ENCODE assay signal across 11 cellular contexts in the genomic region with DNA sequence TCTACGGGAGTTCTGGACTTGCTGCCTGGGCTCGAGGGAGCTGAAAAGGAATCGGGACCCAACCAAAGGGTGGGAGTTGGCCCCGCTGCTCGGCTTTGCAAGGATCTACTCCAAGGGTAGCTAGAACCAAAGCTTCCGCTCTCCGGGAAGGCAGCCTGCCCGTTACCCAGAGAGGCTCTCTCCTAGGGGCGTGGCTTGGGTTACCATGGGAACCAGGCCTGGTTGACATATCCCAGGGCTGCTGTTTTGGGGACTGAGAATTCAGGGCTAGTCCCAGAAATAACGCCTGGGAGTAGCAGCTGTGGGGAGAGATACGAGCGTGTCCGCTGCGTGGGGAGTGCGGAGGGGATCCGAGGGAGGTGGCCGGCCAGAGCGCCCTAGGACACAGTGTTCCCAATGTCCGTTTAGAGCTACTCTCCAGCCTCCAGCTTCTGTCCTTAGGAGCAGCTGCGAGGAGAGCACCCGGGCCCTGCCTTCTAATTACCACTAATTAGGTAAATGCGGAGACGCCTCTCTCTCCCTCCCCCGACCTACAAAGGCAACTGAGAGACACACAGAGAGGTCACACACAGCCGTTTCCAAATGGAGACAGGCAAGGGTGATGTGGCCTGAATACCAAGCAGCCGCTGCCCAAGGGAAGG.
DNase-seq lines count a peak whose midpoint lies in the region; TF ChIP-seq lines count a peak whose summit lies in the region.
"Had no signal": no experiment of that assay in that cellular context is flagged by ENCODE, and none has a peak within 500 bp of the region (broad histone marks: within the 10 kb centered on the region; RNA-seq: fewer than 3 reads in every experiment).

No MANE protein-coding gene starts in this region.

- H3K27ac ChIP-seq in dorsolateral prefrontal cortex = peak overlapping the region in 38 of 59 donors; percentile 2 to 72 (median 46)
- H3K27ac ChIP-seq: upper lobe of right lung had no signal

- peak; percentile 67 for DNase-seq in NCI-H748 (lab: John Stamatoyannopoulos, UW; ENCODE audit: unreplicated experiment)
- DNase-seq in NCI-H748 treated with DMSO at 0.1 percent for 48 hours (lab: John Stamatoyannopoulos, UW) = no peak
- peak in 7 of 10 donors; percentile 45 to 72 (median 65) for DNase-seq in dorsolateral prefrontal cortex
- DNase-seq in inferior parietal cortex (ENCODE audit: extremely low spot score) = peak; percentile 21
- peak; percentile 32 for DNase-seq in superior temporal gyrus (ENCODE audit: extremely low spot score)
- no peak for DNase-seq in NCI-H446 treated with DMSO at 0.1 percent for 48 hours (lab: John Stamatoyannopoulos, UW)
- no peak for DNase-seq in OCI-M1 (lab: John Stamatoyannopoulos, UW)
- DNase-seq in DMS114 treated with DMSO at 0.1 percent for 48 hours (lab: John Stamatoyannopoulos, UW; ENCODE audit: unreplicated experiment) = no peak
- DNase-seq: activated CD4-positive, alpha-beta T cell treated with anti-CD3 and anti-CD28 coated beads for 36 hours; effector CD8-positive, alpha-beta T cell; upper lobe of right lung had no signal

- peaks cover 0 to 57% (median 3%) of the 10 kb centered on the region in 45 donors for H3K27me3 ChIP-seq in dorsolateral prefrontal cortex

- intact Hi-C loops in dorsolateral prefrontal cortex (cut with DNase I) = no loop called here

- peak overlapping the region in 25 of 59 donors; percentile 0 to 43 (median 19) for H3K4me3 ChIP-seq in dorsolateral prefrontal cortex
- H3K4me3 ChIP-seq: upper lobe of right lung had no signal

- no peak for TF ChIP-seq CTCF in dorsolateral prefrontal cortex (IDR thresholded peaks at IDR 0.05 in 54 of 56, conservative IDR thresholded peaks at IDR 0.05 in 2 of 56; ENCODE audit: low read depth in 1 of 56, partially characterized antibody in 56 of 56)

Comparison
In these comparisons a context has a peak if more than half of its experiments do, and no peak if none do; other contexts are left out.
1. DNase-seq: peak in NCI-H748 (single experiment), dorsolateral prefrontal cortex (7 of 10), inferior parietal cortex (single experiment) and superior temporal gyrus (single experiment); none in NCI-H748 treated with DMSO at 0.1 percent for 48 hours (single experiment), NCI-H446 treated with DMSO at 0.1 percent for 48 hours (single experiment), OCI-M1 (single experiment) and DMS114 treated with DMSO at 0.1 percent for 48 hours (single experiment).